1 cellular context compared by ENCODE assay signal in genomic region chr1:22790232-22791008, GRCh38.
TF ChIP-seq lines count a peak whose summit lies in the region.

No MANE protein-coding gene starts in this region.

TF ChIP-seq in H1, 55 proteins besides CTCF, POLR2A, EP300 and RAD21 (continued from another document):
- TF ChIP-seq RXRA (IDR thresholded peaks at IDR 0.05; ENCODE audit: insufficient read depth, low read depth, low read length) = no peak
- no peak for TF ChIP-seq MAFK (IDR thresholded peaks at IDR 0.05; ENCODE audit: low read depth, low read length)
- TF ChIP-seq ASH2L (IDR thresholded peaks at IDR 0.05; ENCODE audit: low read length) = no peak
- TF ChIP-seq SUZ12 (IDR thresholded peaks at IDR 0.05; ENCODE audit: low read length) = no peak
- no peak for TF ChIP-seq POU5F1 (IDR thresholded peaks at IDR 0.05; ENCODE audit: low read depth, low read length)
- TF ChIP-seq HDAC2 (IDR thresholded peaks at IDR 0.05; ENCODE audit: borderline replicate concordance in 1 of 2, low read depth in 2 of 2, low read length in 2 of 2) = no peak
- no peak for TF ChIP-seq SRF (IDR thresholded peaks at IDR 0.05; ENCODE audit: low read depth, low read length)
- no peak for TF ChIP-seq BCL11A (IDR thresholded peaks at IDR 0.05; ENCODE audit: low read depth in 2 of 2, low read length in 2 of 2)
